In genomic region chr1:160951443-160952128, GRCh38 we compare ENCODE assay signal across 8 cellular contexts. TPM values are rescaled to one million over a fixed set of nuclear protein-coding genes. Genes with fewer than 3 reads are reported as not detected.
A peak's percentile ranks its signal among the peaks of the same experiment; 100 is the strongest.
DNase-seq lines count a peak whose midpoint lies in the region; ATAC-seq, FAIRE-seq and TF ChIP-seq lines count a peak whose summit lies in the region.

No MANE protein-coding gene starts in this region.

- no peaks in the 10 kb centered on the region for H3K36me3 ChIP-seq in thoracic aorta

- H3K27ac ChIP-seq in thoracic aorta = no peak overlapping the region

- peaks cover 3 to 20% of the 10 kb centered on the region in 2 donors for H3K4me1 ChIP-seq in thoracic aorta (ENCODE audit: control insufficient read depth in 1 of 2, low read depth in 2 of 2)

- no peak for DNase-seq in D721Med (ENCODE audit: insufficient read length, low spot score)
- peak; percentile 75 for DNase-seq in HEK293T (ENCODE audit: extremely low spot score)
- peak; percentile 89 for DNase-seq in OCI-M1 (lab: John Stamatoyannopoulos, UW)
- peak; percentile 81 to 82 for DNase-seq in activated T-cell treated with anti-CD3 and anti-CD28 coated beads, Interleukin-2, amount 50 U/mL, for 48 hours
- peak; percentile 27 for DNase-seq in fibroblast of peridontal ligament (ENCODE audit: extremely low read depth)
- peak; percentile 12 for DNase-seq in occipital lobe (lab: John Stamatoyannopoulos, UW)
- no peak for DNase-seq in thoracic aorta (ENCODE audit: low spot score)

- no peaks in the 10 kb centered on the region for H3K27me3 ChIP-seq in thoracic aorta (replicated peaks; ENCODE audit: insufficient read depth)

- no peak overlapping the region for H3K4me3 ChIP-seq in thoracic aorta

- TF ChIP-seq CTCF in D721Med (IDR thresholded peaks at IDR 0.05; ENCODE audit: insufficient read depth, missing control alignments) (peak; percentile 69), thoracic aorta (IDR thresholded peaks at IDR 0.05) (peak; percentile 60)

- POLR2A ChIA-PET in HEK293T (lab: Yijun Ruan, JAX) = no interaction called here

- CTCF ChIA-PET in HEK293T (lab: Yijun Ruan, JAX) = interaction anchor here (0.6 to 2.2 kb wide), 10 partner anchors 9 to 276 kb away, joined by 3 to 16 read pairs (median 4); no protein-coding TSS in a partner anchor

- H3K9me3 ChIP-seq in thoracic aorta = no peaks in the 10 kb centered on the region

- FAIRE-seq in D721Med (lab: Jason Lieb, UNC) = no peak

- ATAC-seq in thoracic aorta (ENCODE audit: insufficient number of reproducible peaks, low FRiP score, low read depth) = no peak
- no peak for ATAC-seq in GM18505 (IDR thresholded peaks at IDR 0.05; ENCODE audit: unreplicated experiment)

- no peak for TF ChIP-seq POLR2A in GM18505 (IDR thresholded peaks at IDR 0.05; ENCODE audit: borderline replicate concordance, extremely low read depth, insufficient read depth, insufficient read length)

TF ChIP-seq in HEK293T, 16 proteins besides CTCF, POLR2A, EP300 and RAD21:
- no peak for TF ChIP-seq SUZ12 (IDR thresholded peaks at IDR 0.05)
- no peak for TF ChIP-seq ARNT (IDR thresholded peaks at IDR 0.05)
- TF ChIP-seq PKNOX1 (IDR thresholded peaks at IDR 0.05) = no peak
- no peak for TF ChIP-seq ELF4 (IDR thresholded peaks at IDR 0.05)
- TF ChIP-seq NFRKB (IDR thresholded peaks at IDR 0.05) = no peak
- TF ChIP-seq TARDBP (IDR thresholded peaks at IDR 0.05) = no peak
- no peak for TF ChIP-seq HDGF (IDR thresholded peaks at IDR 0.05; ENCODE audit: borderline replicate concordance)
- no peak for TF ChIP-seq FOXK2 (IDR thresholded peaks at IDR 0.05)
- no peak for TF ChIP-seq L3MBTL2 (conservative IDR thresholded peaks at IDR 0.05)
- no peak for TF ChIP-seq BHLHE40 (IDR thresholded peaks at IDR 0.05; ENCODE audit: borderline replicate concordance)
- TF ChIP-seq FOXA1 (IDR thresholded peaks at IDR 0.05) = no peak
- no peak for TF ChIP-seq SP1 (IDR thresholded peaks at IDR 0.05)
- no peak for TF ChIP-seq LEF1 (IDR thresholded peaks at IDR 0.05; ENCODE audit: borderline replicate concordance)
- no peak for TF ChIP-seq CTBP1 (IDR thresholded peaks at IDR 0.05; ENCODE audit: borderline replicate concordance)

RNA-seq across cellular contexts. Expression of gene ITLN2, which starts 3.0 kb away (rescaled TPM):
- not detected for total RNA-seq in occipital lobe
- total RNA-seq in thoracic aorta = 1 to 10 TPM in 1 of 2 donors, not detected in 1; 3.0 TPM

Comparison
In these comparisons a context has a peak if more than half of its experiments do, and no peak if none do; other contexts are left out.
1. DNase-seq: peak in HEK293T (single experiment), OCI-M1 (single experiment), activated T-cell treated with anti-CD3 and anti-CD28 coated beads, Interleukin-2, amount 50 U/mL, for 48 hours (2 of 2), fibroblast of peridontal ligament (single experiment) and occipital lobe (single experiment); none in D721Med (single experiment) and thoracic aorta (single experiment).